ENCODE assay signal across 24 cellular contexts in genomic region chr7:33771422-33771821, GRCh38.
"Had no signal": no experiment of that assay in that cellular context is flagged by ENCODE, and none has a peak within 500 bp of the region (broad histone marks: within the 10 kb centered on the region; RNA-seq: fewer than 3 reads in every experiment).

No MANE protein-coding gene starts in this region.

- H3K27me3 ChIP-seq: cardiac muscle cell, SJSA1 had no signal

- H3K9me3 ChIP-seq: SJSA1 had no signal

- H3K27ac ChIP-seq: cardiac muscle cell, SJSA1 had no signal

- H3K4me1 ChIP-seq: SJSA1 had no signal

- H3K36me3 ChIP-seq: cardiac muscle cell, SJSA1 had no signal

- ATAC-seq: activated CD4-positive, CD25-positive, alpha-beta regulatory T cell treated with anti-CD3 and anti-CD28 coated beads, Interleukin-2, amount 50 U/mL, for 24 hours; activated CD8-positive, alpha-beta T cell treated with anti-CD3 and anti-CD28 coated beads, Interleukin-2, amount 10 ng/mL, durations not matched to agents 7 days and 5 days; activated naive CD4-positive, alpha-beta T cell treated with anti-CD3 and anti-CD28 coated beads, Interleukin-2, amount 50 U/mL, for 72 hours; activated naive CD8-positive, alpha-beta T cell treated with anti-CD3 and anti-CD28 coated beads, Interleukin-2, amount 50 U/mL, for 24 hours; PC-3; SK-N-SH treated with all-trans-retinoic acid at 6 μM for 48 hours had no signal

- DNase-seq: activated CD4-positive, alpha-beta T cell treated with anti-CD3 and anti-CD28 coated beads for 4 hours; activated CD4-positive, alpha-beta T cell treated with anti-CD3 and anti-CD28 coated beads, Interleukin-2, amount 50 U/mL, for 4 hours; activated CD8-positive, alpha-beta memory T cell treated with anti-CD3 and anti-CD28 coated beads, Interleukin-2, amount 50 U/mL, for 48 hours; activated CD8-positive, alpha-beta T cell treated with anti-CD3 and anti-CD28 coated beads, Interleukin-2, amount 10 ng/mL, durations not matched to agents 7 days and 5 days; activated effector memory CD4-positive, alpha-beta T cell treated with Interleukin-2 at 50 U/mL for 16 hours; activated naive CD4-positive, alpha-beta T cell treated with Interleukin-2 at 50 U/mL for 16 hours; activated naive CD8-positive, alpha-beta T cell treated with anti-CD3 and anti-CD28 coated beads, Interleukin-2, amount 50 U/mL, for 24 hours; activated T-cell treated with anti-CD3 and anti-CD28 coated beads, Interleukin-2, amount 50 U/mL, for 1 hour; amniotic stem cell; KG1; NCI-H1048; NCI-H146; NCI-H187 treated with DMSO at 0.1 percent for 48 hours; NCI-H2081 treated with DMSO at 0.1 percent for 48 hours; NCI-H446; NCI-H524; PC-3; SHP77; SW 1271 had no signal

- H3K4me3 ChIP-seq: cardiac muscle cell, SJSA1 had no signal
